In genomic region chr12:32419520-32419960, GRCh38 we compare ENCODE assay signal across 11 cellular contexts. TPM values are rescaled to one million over a fixed set of nuclear protein-coding genes. Genes with fewer than 3 reads are reported as not detected.
A peak's percentile ranks its signal among the peaks of the same experiment; 100 is the strongest.
DNase-seq lines count a peak whose midpoint lies in the region; ATAC-seq and TF ChIP-seq lines count a peak whose summit lies in the region.
"Had no signal": no experiment of that assay in that cellular context is flagged by ENCODE, and none has a peak within 500 bp of the region (broad histone marks: within the 10 kb centered on the region; RNA-seq: fewer than 3 reads in every experiment).

No MANE protein-coding gene starts in this region.

- H3K27ac ChIP-seq in parathyroid adenoma: peak overlapping the region; percentile 40
- H3K27ac ChIP-seq: KMS-11 had no signal

- in situ Hi-C loops in KBM-7 (cut with MboI; ENCODE audit: low pct_unique_long_range_greater_than_20kb, low sequenced_read_pairs): no loop called here

- H3K27me3 ChIP-seq in parathyroid adenoma (ENCODE audit: control insufficient read depth, insufficient read depth, low read length): no peaks in the 10 kb centered on the region

- TF ChIP-seq CTCF in parathyroid adenoma (IDR thresholded peaks at IDR 0.05) (no peak), GM10248 (IDR thresholded peaks at IDR 0.05; ENCODE audit: control extremely low read depth, extremely low read depth, low read depth, missing control alignments) (no peak)

- H2AFZ ChIP-seq in parathyroid adenoma: peak overlapping the region; percentile 27

- H3K9me3 ChIP-seq in parathyroid adenoma (ENCODE audit: control insufficient read depth, low read length): no peaks in the 10 kb centered on the region

- peaks cover 13% of the 10 kb centered on the region for H3K79me2 ChIP-seq in parathyroid adenoma

- CTCF ChIA-PET in GM10248 (lab: Yijun Ruan, JAX): interaction anchor here (1.3 to 1.4 kb wide), 2 partner anchors 54 to 336 kb away, joined by 3 to 4 read pairs; partner anchors contain the start of gene YARS2

- DNase-seq in KBM-7: peak; percentile 76
- DNase-seq in GM10248 (ENCODE audit: extremely low spot score): no peak
- DNase-seq in SHP77 treated with DMSO at 0.1 percent for 48 hours (lab: John Stamatoyannopoulos, UW): no peak
- no peak for DNase-seq in COR-L47 (lab: John Stamatoyannopoulos, UW)
- DNase-seq: effector memory CD8-positive, alpha-beta T cell; stimulated activated CD4-positive, alpha-beta T cell treated with anti-CD3 and anti-CD28 coated beads, Interleukin-4, amount 100 ng/mL, for 1 hour had no signal

- H3K4me1 ChIP-seq in parathyroid adenoma: peaks cover 22% of the 10 kb centered on the region

- peak; percentile 74 for ATAC-seq in GM19023 (IDR thresholded peaks at IDR 0.05; ENCODE audit: unreplicated experiment)
- peak; percentile 36 for ATAC-seq in esophagus mucosa
- ATAC-seq in HG03354 (IDR thresholded peaks at IDR 0.05; ENCODE audit: poor library complexity, severe bottlenecking, unreplicated experiment): no peak
- ATAC-seq: effector memory CD8-positive, alpha-beta T cell had no signal

- H3K4me2 ChIP-seq in parathyroid adenoma (ENCODE audit: low read length): no peak overlapping the region
- H3K4me2 ChIP-seq: KMS-11 had no signal

- no peak overlapping the region for H3K9ac ChIP-seq in parathyroid adenoma
- H3K9ac ChIP-seq: KMS-11 had no signal

- H3K36me3 ChIP-seq in parathyroid adenoma (ENCODE audit: control insufficient read depth, insufficient read depth, low read length): no peaks in the 10 kb centered on the region

- H3K4me3 ChIP-seq in parathyroid adenoma (ENCODE audit: low read depth, low read length): no peak overlapping the region

- POLR2A ChIA-PET in GM10248 (lab: Yijun Ruan, JAX): no interaction called here

RNA-seq across cellular contexts. Expression of gene FGD4, which starts 20.2 kb away (rescaled TPM):
- 17.4 TPM for total RNA-seq in esophagus mucosa
